Comparison of ENCODE assay signal across 22 cellular contexts in genomic region chr1:116490588-116490987, GRCh38.
A peak's percentile ranks its signal among the peaks of the same experiment; 100 is the strongest.
DNase-seq lines count a peak whose midpoint lies in the region; ATAC-seq, FAIRE-seq and TF ChIP-seq lines count a peak whose summit lies in the region.
"Had no signal": no experiment of that assay in that cellular context is flagged by ENCODE, and none has a peak within 500 bp of the region (broad histone marks: within the 10 kb centered on the region; RNA-seq: fewer than 3 reads in every experiment).

No MANE protein-coding gene starts in this region.

- POLR2A ChIA-PET in PC-9 (lab: Charles Lee; ENCODE audit: unreplicated experiment): interaction anchor here (0.6 kb wide), 2 partner anchors 19 to 596 kb away, joined by 4 to 6 read pairs; no protein-coding TSS in a partner anchor

- H3K27ac Mint-ChIP-seq in neural crest cell (ENCODE audit: unreplicated experiment): peak overlapping the region; percentile 22
- H3K27ac Mint-ChIP-seq: CD4-positive, CD25-positive, alpha-beta regulatory T cell had no signal

- peaks cover 27 to 84% (median 73%) of the 10 kb centered on the region in 10 experiments for H3K4me1 ChIP-seq in BLaER1 treated with 17β-estradiol and CSF1 and Interleukin-3, amounts not matched to agents 10 nM and 100 nM
- peaks cover 72% of the 10 kb centered on the region for H3K4me1 ChIP-seq in PC-9 (replicated peaks; ENCODE audit: insufficient read depth)
- peaks cover 35 to 59% of the 10 kb centered on the region in 2 donors for H3K4me1 ChIP-seq in kidney (ENCODE audit: control insufficient read depth in 1 of 2, insufficient read depth in 1 of 2, low read depth in 1 of 2, low read length in 2 of 2)
- no peaks in the 10 kb centered on the region for H3K4me1 ChIP-seq in sigmoid colon

- H3K4me3 ChIP-seq in BLaER1 treated with 17β-estradiol and CSF1 and Interleukin-3, amounts not matched to agents 10 nM and 100 nM: no peak overlapping the region
- no peak overlapping the region for H3K4me3 ChIP-seq in PC-9
- no peak overlapping the region for H3K4me3 ChIP-seq in kidney (ENCODE audit: low read length in 2 of 2)
- H3K4me3 ChIP-seq in sigmoid colon: no peak overlapping the region
- H3K4me3 ChIP-seq: K562, Peyer's patch had no signal

- H3K36me3 ChIP-seq in BLaER1 treated with 17β-estradiol and CSF1 and Interleukin-3, amounts not matched to agents 10 nM and 100 nM: peaks cover 0 to 41% (median 16%) of the 10 kb centered on the region in 11 experiments; a peak in 11 of 22 replicates
- H3K36me3 ChIP-seq in PC-9 (ENCODE audit: low read depth) (no peaks in the 10 kb centered on the region), kidney (ENCODE audit: control insufficient read depth in 1 of 2, insufficient read depth in 2 of 2, low read length in 2 of 2) (no peaks in the 10 kb centered on the region), sigmoid colon (no peaks in the 10 kb centered on the region)
- H3K36me3 ChIP-seq: Peyer's patch had no signal

- H3K4me3 Mint-ChIP-seq in neural crest cell: no peak overlapping the region
- H3K4me3 Mint-ChIP-seq: CD4-positive, CD25-positive, alpha-beta regulatory T cell had no signal

- H3K27me3 ChIP-seq in BLaER1 treated with 17β-estradiol and CSF1 and Interleukin-3, amounts not matched to agents 10 nM and 100 nM: no peaks in the 10 kb centered on the region
- H3K27me3 ChIP-seq in PC-9 (ENCODE audit: insufficient read depth, low read depth): no peaks in the 10 kb centered on the region
- no peaks in the 10 kb centered on the region for H3K27me3 ChIP-seq in sigmoid colon
- H3K27me3 ChIP-seq: Peyer's patch had no signal

- peak overlapping the region in 1 of 11 experiments; percentile 1; a peak in 2 of 22 replicates for H3K9ac ChIP-seq in BLaER1 treated with 17β-estradiol and CSF1 and Interleukin-3, amounts not matched to agents 10 nM and 100 nM
- peak overlapping the region in 1 of 2 donors; percentile 56 for H3K9ac ChIP-seq in kidney (ENCODE audit: low read length in 2 of 2)

- peaks cover 65% of the 10 kb centered on the region for H3K4me1 Mint-ChIP-seq in neural crest cell

- H3K79me2 ChIP-seq in PC-9 (ENCODE audit: low read depth): no peaks in the 10 kb centered on the region

- TF ChIP-seq EP300 in sigmoid colon (IDR thresholded peaks at IDR 0.05): no peak

- no peaks in the 10 kb centered on the region for H3K9me2 ChIP-seq in PC-9 (ENCODE audit: insufficient read depth)

- H2AFZ ChIP-seq in PC-9: no peak overlapping the region

- DNase-seq in PC-9 (no peak), kidney (no peak), neural crest cell (ENCODE audit: low read depth, low spot score) (no peak), sigmoid colon (no peak), HK-2 (ENCODE audit: unreplicated experiment) (no peak), occipital lobe (lab: John Stamatoyannopoulos, UW) (no peak)
- DNase-seq: AML-193; Caco-2; CD4-positive, CD25-positive, alpha-beta regulatory T cell; EL; MV-4-11; NCI-H1436; NCI-H2081; NCI-H524 had no signal

- no peaks in the 10 kb centered on the region for H3K27me3 Mint-ChIP-seq in neural crest cell (ENCODE audit: low read depth)
- H3K27me3 Mint-ChIP-seq: CD4-positive, CD25-positive, alpha-beta regulatory T cell had no signal

- peaks cover 45% of the 10 kb centered on the region for H3F3A ChIP-seq in PC-9 (ENCODE audit: insufficient read depth, low read depth)

- TF ChIP-seq POLR2A in sigmoid colon (IDR thresholded peaks at IDR 0.05): no peak

- H3K9me3 Mint-ChIP-seq in neural crest cell: no peaks in the 10 kb centered on the region
- H3K9me3 Mint-ChIP-seq: CD4-positive, CD25-positive, alpha-beta regulatory T cell had no signal

- WGBS in sigmoid colon, 2 donors: 60 to 83% methylated on average over 3 of the region's 3 CpGs

- TF ChIP-seq CTCF in PC-9 (conservative IDR thresholded peaks at IDR 0.05) (no peak), kidney (IDR thresholded peaks at IDR 0.05; ENCODE audit: borderline replicate concordance, extremely low read depth, insufficient read depth) (no peak), neural crest cell (conservative IDR thresholded peaks at IDR 0.05) (no peak), sigmoid colon (IDR thresholded peaks at IDR 0.05) (no peak)

- H4K20me1 ChIP-seq in BLaER1 treated with 17β-estradiol and CSF1 and Interleukin-3, amounts not matched to agents 10 nM and 100 nM: no peaks in the 10 kb centered on the region
- H4K20me1 ChIP-seq in PC-9 (ENCODE audit: insufficient read depth): no peaks in the 10 kb centered on the region

- ATAC-seq in HG03025 (IDR thresholded peaks at IDR 0.05; ENCODE audit: low FRiP score, unreplicated experiment): no peak
- ATAC-seq: K562, Right ventricle myocardium inferior had no signal

- BruUV-seq in PC-9 (replicated peaks; lab: Mats Ljungman, UMichigan): no TSS peak

- intact Hi-C loops in PC-9 (cut with micrococcal nuclease; ENCODE audit: unreplicated experiment) (loop anchor here (10.0 kb wide), 1 partner anchor 706 kb away; no protein-coding TSS in a partner anchor), kidney (cut with DNase I) (loop anchor here (10.0 kb wide), 1 partner anchor 346 kb away; no protein-coding TSS in a partner anchor), sigmoid colon (cut with DNase I) (no loop called here)

- CTCF ChIA-PET in PC-9 (lab: Charles Lee): no interaction called here

- H3K27ac ChIP-seq in BLaER1 treated with 17β-estradiol and CSF1 and Interleukin-3, amounts not matched to agents 10 nM and 100 nM: peak overlapping the region in 8 of 11 experiments; percentile 7 to 59 (median 46); a peak in 13 of 22 replicates
- H3K27ac ChIP-seq in PC-9: peak overlapping the region; percentile 93
- H3K27ac ChIP-seq in kidney (ENCODE audit: low read depth in 2 of 2, low read length in 2 of 2): peak overlapping the region; percentile 72 to 88
- no peak overlapping the region for H3K27ac ChIP-seq in sigmoid colon
- H3K27ac ChIP-seq: HL-60 had no signal

- H3K9me3 ChIP-seq in BLaER1 treated with 17β-estradiol and CSF1 and Interleukin-3, amounts not matched to agents 10 nM and 100 nM (replicated peaks in 1 of 11): no peaks in the 10 kb centered on the region
- H3K9me3 ChIP-seq in PC-9 (ENCODE audit: insufficient read depth, low read depth) (no peaks in the 10 kb centered on the region), kidney (ENCODE audit: control insufficient read depth in 1 of 2, low read length in 2 of 2) (no peaks in the 10 kb centered on the region), sigmoid colon (no peaks in the 10 kb centered on the region)
- H3K9me3 ChIP-seq: Caco-2, Peyer's patch had no signal

- H3K4me2 ChIP-seq in BLaER1 treated with 17β-estradiol and CSF1 and Interleukin-3, amounts not matched to agents 10 nM and 100 nM: peak overlapping the region; percentile 41 to 96 (median 82)
- peak overlapping the region; percentile 57 for H3K4me2 ChIP-seq in PC-9

- no peaks in the 10 kb centered on the region for H3K36me3 Mint-ChIP-seq in neural crest cell (ENCODE audit: low read depth)
- H3K36me3 Mint-ChIP-seq: CD4-positive, CD25-positive, alpha-beta regulatory T cell had no signal

- FAIRE-seq in kidney (lab: Jason Lieb, UNC): no peak
- FAIRE-seq: GM19239, H54, K562 had no signal

Comparison
In these comparisons a context has a peak if more than half of its experiments do, and no peak if none do; other contexts are left out.
1. H3K27ac ChIP-seq: peak in BLaER1 treated with 17β-estradiol and CSF1 and Interleukin-3, amounts not matched to agents 10 nM and 100 nM (8 of 11), PC-9 (single experiment) and kidney (2 of 2); none in sigmoid colon (0 of 4).